ENCODE assay signal across 15 cellular contexts in the genomic region with DNA sequence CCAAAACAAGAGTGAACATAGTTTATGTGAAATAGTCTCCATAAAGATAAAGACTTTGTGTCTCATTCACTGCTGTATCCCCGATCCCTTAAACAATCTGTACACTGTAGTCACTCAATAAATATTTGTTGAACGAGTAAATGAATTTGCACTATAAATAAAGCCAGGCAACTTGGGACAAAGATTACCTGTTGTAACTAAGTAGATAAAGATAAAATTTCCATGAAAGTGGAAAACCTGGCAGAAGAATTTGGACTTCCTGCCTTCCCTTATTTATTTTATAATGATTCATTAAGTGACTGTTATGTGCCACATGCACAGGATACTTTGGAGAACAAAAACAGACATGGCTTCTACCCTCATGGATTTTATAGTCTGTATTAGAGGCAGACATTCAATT.
"Had no signal": no experiment of that assay in that cellular context is flagged by ENCODE, and none has a peak within 500 bp of the region (broad histone marks: within the 10 kb centered on the region; RNA-seq: fewer than 3 reads in every experiment).

No MANE protein-coding gene starts in this region.

- H3K36me3 ChIP-seq: brain microvascular endothelial cell, left lung had no signal

- H3K27ac ChIP-seq: brain microvascular endothelial cell, hepatocyte, left lung, parathyroid adenoma, skin epidermis had no signal

- DNase-seq: activated CD4-positive, alpha-beta T cell treated with anti-CD3 and anti-CD28 coated beads, Interleukin-2, amount 50 U/mL, for 1 hour; anterior cingulate cortex; brain microvascular endothelial cell; cerebellar nuclear complex; erythroblast; left lung; mucosa of descending colon; naive thymus-derived CD4-positive, alpha-beta T cell; retina; stimulated activated CD4-positive, alpha-beta T cell treated with anti-CD3 and anti-CD28 coated beads, Interleukin-4, amount 100 ng/mL, for 4 hours had no signal

- H3K4me1 ChIP-seq: left lung, parathyroid adenoma had no signal

- ATAC-seq: activated CD4-positive, CD25-positive, alpha-beta regulatory T cell treated with anti-CD3 and anti-CD28 coated beads, Interleukin-2, amount 50 U/mL, for 24 hours; left lung; mucosa of descending colon; naive thymus-derived CD4-positive, alpha-beta T cell had no signal

- H3K4me3 ChIP-seq: hepatocyte, left lung, mucosa of descending colon, skin epidermis had no signal

- H3K9me3 ChIP-seq: left lung, mucosa of descending colon had no signal

- H3K27me3 ChIP-seq: brain microvascular endothelial cell, hepatocyte, left lung had no signal

- FAIRE-seq: keratinocyte had no signal
